Comparison of ENCODE assay signal across 13 cellular contexts in genomic region chr2:54341656-54342055, GRCh38.
DNase-seq lines count a peak whose midpoint lies in the region; ATAC-seq and TF ChIP-seq lines count a peak whose summit lies in the region.
"Had no signal": no experiment of that assay in that cellular context is flagged by ENCODE, and none has a peak within 500 bp of the region (broad histone marks: within the 10 kb centered on the region; RNA-seq: fewer than 3 reads in every experiment).

No MANE protein-coding gene starts in this region.

- no peaks in the 10 kb centered on the region for H3K9me3 ChIP-seq in OCI-LY7 (ENCODE audit: low read length)
- H3K9me3 ChIP-seq in endodermal cell (ENCODE audit: control insufficient read depth, low read length) = no peaks in the 10 kb centered on the region
- H3K9me3 ChIP-seq in neural progenitor cell (ENCODE audit: low read depth) = no peaks in the 10 kb centered on the region

- no peak overlapping the region for H2AFZ ChIP-seq in OCI-LY7 (ENCODE audit: low read length)
- H2AFZ ChIP-seq in neural progenitor cell (replicated peaks) = no peak overlapping the region

- ATAC-seq in HG03469 (IDR thresholded peaks at IDR 0.05; ENCODE audit: unreplicated experiment) = no peak
- ATAC-seq: activated CD4-positive, CD25-positive, alpha-beta regulatory T cell treated with anti-CD3 and anti-CD28 coated beads, Interleukin-2, amount 50 U/mL, for 24 hours; left lobe of liver had no signal

- H3F3A ChIP-seq in neural progenitor cell (ENCODE audit: low read depth) = no peaks in the 10 kb centered on the region

- CTCF ChIA-PET in OCI-LY7 (lab: Charles Lee; ENCODE audit: unreplicated experiment) = no interaction called here

- no peaks in the 10 kb centered on the region for H4K20me1 ChIP-seq in OCI-LY7 (ENCODE audit: insufficient read depth, low read length)
- H4K20me1 ChIP-seq in neural progenitor cell (ENCODE audit: low read depth) = no peaks in the 10 kb centered on the region

- in situ Hi-C loops in GM13977 (cut with MboI; ENCODE audit: low pct_unique_long_range_greater_than_20kb, low sequenced_read_pairs, unreplicated experiment) = no loop called here

- H3K4me3 ChIP-seq in OCI-LY7 (ENCODE audit: low read depth, low read length, poor library complexity, severe bottlenecking) (no peak overlapping the region), endodermal cell (ENCODE audit: low read length) (no peak overlapping the region), neural progenitor cell (no peak overlapping the region)

- H3K36me3 ChIP-seq in OCI-LY7 (ENCODE audit: insufficient read depth, low read length) (no peaks in the 10 kb centered on the region), endodermal cell (ENCODE audit: control insufficient read depth, insufficient read depth, low read length) (no peaks in the 10 kb centered on the region), neural progenitor cell (no peaks in the 10 kb centered on the region)

- H3K36me3 Mint-ChIP-seq in endodermal cell (ENCODE audit: low read depth) = no peaks in the 10 kb centered on the region
- H3K36me3 Mint-ChIP-seq in neural progenitor cell = no peaks in the 10 kb centered on the region
- no peaks in the 10 kb centered on the region for H3K36me3 Mint-ChIP-seq in progenitor cell of endocrine pancreas (ENCODE audit: insufficient read depth)

- POLR2A ChIA-PET in OCI-LY7 (lab: Charles Lee) = interaction anchor here (1.3 kb wide), 1 partner anchor 10 kb away, joined by 3 read pairs; no protein-coding TSS in a partner anchor

- H3K27me3 ChIP-seq in endodermal cell (ENCODE audit: control insufficient read depth, insufficient read depth, low read length, poor library complexity, severe bottlenecking) (no peaks in the 10 kb centered on the region), neural progenitor cell (no peaks in the 10 kb centered on the region)

- H3K27me3 Mint-ChIP-seq in endodermal cell (ENCODE audit: insufficient read depth) (peaks cover 7% of the 10 kb centered on the region), neural progenitor cell (ENCODE audit: insufficient read depth, low read depth) (no peaks in the 10 kb centered on the region), progenitor cell of endocrine pancreas (peaks cover 28% of the 10 kb centered on the region)

- H3K4me1 Mint-ChIP-seq in endodermal cell = no peaks in the 10 kb centered on the region
- peaks cover 5% of the 10 kb centered on the region for H3K4me1 Mint-ChIP-seq in neural progenitor cell
- no peaks in the 10 kb centered on the region for H3K4me1 Mint-ChIP-seq in progenitor cell of endocrine pancreas (ENCODE audit: low read depth)

- no TSS peak for BruUV-seq in OCI-LY7 (replicated peaks; lab: Mats Ljungman, UMichigan)

- DNase-seq in GM13977 (ENCODE audit: low spot score) = no peak
- peak; percentile 26 for DNase-seq in OCI-LY7 (ENCODE audit: low spot score)
- no peak for DNase-seq in endodermal cell
- DNase-seq in neural progenitor cell (ENCODE audit: low spot score) = no peak
- no peak for DNase-seq in progenitor cell of endocrine pancreas (ENCODE audit: low spot score, unreplicated experiment)
- no peak for DNase-seq in SKM-1 (lab: John Stamatoyannopoulos, UW; ENCODE audit: unreplicated experiment)
- DNase-seq: effector CD4-positive, alpha-beta T cell; NCI-H1092 treated with DMSO at 0.1 percent for 48 hours; NCI-H526 treated with DMSO at 0.1 percent for 48 hours had no signal

- no peak overlapping the region for H3K4me2 ChIP-seq in OCI-LY7 (ENCODE audit: low read length)
- no peak overlapping the region for H3K4me2 ChIP-seq in neural progenitor cell

- H3K27ac ChIP-seq in OCI-LY7 (ENCODE audit: low read depth, low read length, poor library complexity, severe bottlenecking) (no peak overlapping the region), endodermal cell (ENCODE audit: low read depth, low read length) (no peak overlapping the region), neural progenitor cell (no peak overlapping the region)

- H3K4me1 ChIP-seq in OCI-LY7 (ENCODE audit: insufficient read depth, low read length, poor library complexity, severe bottlenecking) (no peaks in the 10 kb centered on the region), endodermal cell (ENCODE audit: control insufficient read depth, insufficient read depth, low read length) (no peaks in the 10 kb centered on the region), neural progenitor cell (no peaks in the 10 kb centered on the region)

- H3K79me2 ChIP-seq in OCI-LY7 (ENCODE audit: insufficient read depth, low read depth, low read length) (no peaks in the 10 kb centered on the region), neural progenitor cell (ENCODE audit: low read depth) (no peaks in the 10 kb centered on the region)

- intact Hi-C loops in OCI-LY7 (cut with micrococcal nuclease; ENCODE audit: unreplicated experiment) = loop anchor here (10.0 kb wide), 2 partner anchors 163 to 363 kb away; no protein-coding TSS in a partner anchor

- TF ChIP-seq CTCF in GM13977 (IDR thresholded peaks at IDR 0.05; ENCODE audit: extremely low read depth, insufficient read depth, missing control alignments) (peak; percentile 11), OCI-LY7 (conservative IDR thresholded peaks at IDR 0.05; ENCODE audit: low read length) (peak; percentile 68), endodermal cell (conservative IDR thresholded peaks at IDR 0.05) (peak; percentile 55), neural progenitor cell (IDR thresholded peaks at IDR 0.05) (peak; percentile 9), progenitor cell of endocrine pancreas (IDR thresholded peaks at IDR 0.05; ENCODE audit: unreplicated experiment) (no peak)

- no peaks in the 10 kb centered on the region for H3K9me2 ChIP-seq in OCI-LY7 (ENCODE audit: insufficient read depth, low read length)

- H3K27ac Mint-ChIP-seq in endodermal cell (no peak overlapping the region), neural progenitor cell (no peak overlapping the region), progenitor cell of endocrine pancreas (no peak overlapping the region)

- H3K9ac ChIP-seq in endodermal cell (ENCODE audit: extremely low read depth, low read length, poor library complexity, severe bottlenecking) (no peak overlapping the region), neural progenitor cell (no peak overlapping the region)

- 72 to 75% methylated on average over 1 of the region's 1 CpG for WGBS in endodermal cell (ENCODE audit: insufficient coverage in 1 of 2, insufficient read length in 1 of 2), 2 experiments

- H3K9me3 Mint-ChIP-seq in endodermal cell (no peaks in the 10 kb centered on the region), neural progenitor cell (no peaks in the 10 kb centered on the region), progenitor cell of endocrine pancreas (ENCODE audit: low read depth) (no peaks in the 10 kb centered on the region)
- H3K9me3 Mint-ChIP-seq: neural crest cell had no signal

- H3K4me3 Mint-ChIP-seq in endodermal cell (no peak overlapping the region), neural progenitor cell (no peak overlapping the region), progenitor cell of endocrine pancreas (ENCODE audit: low read depth) (no peak overlapping the region)
- H3K4me3 Mint-ChIP-seq: neural crest cell had no signal
